Comparison of ENCODE assay signal across 23 cellular contexts in genomic region chr1:156422602-156423091, GRCh38. TPM values are rescaled to one million over a fixed set of nuclear protein-coding genes. Genes with fewer than 3 reads are reported as not detected.
A peak's percentile ranks its signal among the peaks of the same experiment; 100 is the strongest.
DNase-seq lines count a peak whose midpoint lies in the region; ATAC-seq and TF ChIP-seq lines count a peak whose summit lies in the region.
"Had no signal": no experiment of that assay in that cellular context is flagged by ENCODE, and none has a peak within 500 bp of the region (broad histone marks: within the 10 kb centered on the region; RNA-seq: fewer than 3 reads in every experiment).

No MANE protein-coding gene starts in this region.

- H3K27ac ChIP-seq in body of pancreas, result peak overlapping the region in 2 of 4 donors; percentile 27 to 31
- no peak overlapping the region for H3K27ac ChIP-seq in stomach
- H3K27ac ChIP-seq: ascending aorta, gastroesophageal sphincter had no signal

- no peaks in the 10 kb centered on the region for H3K36me3 ChIP-seq in body of pancreas (replicated peaks in 1 of 2; ENCODE audit: insufficient read depth in 1 of 2, low read depth in 2 of 2)
- H3K36me3 ChIP-seq in stomach, result no peaks in the 10 kb centered on the region
- H3K36me3 ChIP-seq: ascending aorta, gastroesophageal sphincter had no signal

- TF ChIP-seq CTCF in body of pancreas (IDR thresholded peaks at IDR 0.05) (no peak), stomach (IDR thresholded peaks at IDR 0.05) (no peak)

- peaks cover 0 to 3% (median 0%) of the 10 kb centered on the region in 6 donors for H3K9me3 Mint-ChIP-seq in immature natural killer cell
- H3K9me3 Mint-ChIP-seq: activated CD4-positive, alpha-beta T cell treated with anti-CD3 and anti-CD28 coated beads, Interleukin-2, amount 10 ng/mL, durations not matched to agents 7 days and 5 days had no signal

- H3K4me3 Mint-ChIP-seq in immature natural killer cell, result peak overlapping the region; percentile 16 to 86 (median 76)

- H3K27me3 Mint-ChIP-seq in immature natural killer cell (ENCODE audit: low read depth in 3 of 3), result peaks cover 16 to 36% (median 34%) of the 10 kb centered on the region in 3 donors

- H3K4me1 ChIP-seq in body of pancreas (peaks cover 31% of the 10 kb centered on the region), stomach (peaks cover 25 to 32% (median 28%) of the 10 kb centered on the region in 4 donors)

- ATAC-seq in body of pancreas (peak; percentile 68), HG03175 (IDR thresholded peaks at IDR 0.05; ENCODE audit: unreplicated experiment) (no peak), GM21367 (IDR thresholded peaks at IDR 0.05; ENCODE audit: unreplicated experiment) (no peak)
- ATAC-seq: gastroesophageal sphincter had no signal

- DNase-seq in HPDE6-E6E7 (ENCODE audit: extremely low spot score) (peak; percentile 56), body of pancreas (peak; percentile 40 to 66 (median 46)), immature natural killer cell (no peak), stomach (peak; percentile 33)
- no peak for DNase-seq in activated effector memory CD4-positive, alpha-beta T cell treated with Interleukin-2 at 50 U/mL for 16 hours
- DNase-seq: activated CD4-positive, alpha-beta T cell treated with anti-CD3 and anti-CD28 coated beads, Interleukin-2, amount 10 ng/mL, durations not matched to agents 7 days and 5 days; activated CD8-positive, alpha-beta memory T cell treated with anti-CD3 and anti-CD28 coated beads, Interleukin-2, amount 50 U/mL, for 48 hours; activated naive CD4-positive, alpha-beta T cell; cortex of kidney; MM.1S; NCI-H187 treated with DMSO at 0.1 percent for 48 hours; NCI-H446; NK-92 treated with Interleukin-12 subunit alpha and Interleukin-12 subunit beta, amount 100 ng/mL, for 24 hours; RPMI8226; stimulated activated CD4-positive, alpha-beta T cell treated with anti-CD3 and anti-CD28 coated beads, Interleukin-4, amount 100 ng/mL, for 24 hours had no signal

- peak overlapping the region in 1 of 6 donors; percentile 33 for H3K27ac Mint-ChIP-seq in immature natural killer cell
- H3K27ac Mint-ChIP-seq: progenitor cell of endocrine pancreas had no signal

- H3K4me3 ChIP-seq in body of pancreas (no peak overlapping the region), stomach (no peak overlapping the region)
- H3K4me3 ChIP-seq: lung had no signal

- TF ChIP-seq POLR2A in body of pancreas (IDR thresholded peaks at IDR 0.05), result no peak
- no peak for TF ChIP-seq POLR2A in stomach (IDR thresholded peaks at IDR 0.05)

- H3K9me3 ChIP-seq in body of pancreas (no peaks in the 10 kb centered on the region), stomach (no peaks in the 10 kb centered on the region)
- H3K9me3 ChIP-seq: ascending aorta, gastroesophageal sphincter had no signal

- H3K27me3 ChIP-seq in body of pancreas (peaks cover 0 to 38% of the 10 kb centered on the region in 2 donors), stomach (peaks cover 12 to 100% (median 84%) of the 10 kb centered on the region in 3 donors)

- TF ChIP-seq EP300 in stomach (IDR thresholded peaks at IDR 0.05), result no peak

- 19 to 20% methylated on average over 9 to 15 of the region's 15 CpGs for WGBS in body of pancreas, 2 donors
- 9 to 19% (median 13%) methylated on average over 15 of the region's 15 CpGs for WGBS in stomach, 5 donors

- peaks cover 0 to 5% (median 0%) of the 10 kb centered on the region in 3 donors for H3K36me3 Mint-ChIP-seq in immature natural killer cell

- intact Hi-C loops in body of pancreas (cut with DNase I) (no loop called here), stomach (cut with DNase I; ENCODE audit: low total_unique reads) (no loop called here)

- peaks cover 22 to 31% of the 10 kb centered on the region in 2 donors for H3K4me1 Mint-ChIP-seq in immature natural killer cell

RNA-seq across cellular contexts. Expression of gene RHBG, which starts 53.6 kb away (rescaled TPM):
- 1 to 10 TPM in 1 of 2 donors, not detected in 1; 3.3 TPM for total RNA-seq in body of pancreas
- polyA plus RNA-seq in immature natural killer cell, result not detected
- not detected for total RNA-seq in stomach
- polyA plus RNA-seq in stomach, result under 1 TPM in 1 of 3 donors, not detected in 2; 0.70 TPM
- total RNA-seq: activated CD4-positive, alpha-beta T cell treated with anti-CD3 and anti-CD28 coated beads, Interleukin-2, amount 10 ng/mL, durations not matched to agents 7 days and 5 days; ascending aorta; gastroesophageal sphincter; smooth muscle cell; subcutaneous adipose tissue had no signal
- polyA plus RNA-seq: lung, smooth muscle cell had no signal

Comparison
In these comparisons a context has a peak if more than half of its experiments do, and no peak if none do; other contexts are left out.
1. DNase-seq: peak in HPDE6-E6E7 (single experiment), body of pancreas (4 of 4) and stomach (single experiment); none in immature natural killer cell (0 of 3) and activated effector memory CD4-positive, alpha-beta T cell treated with Interleukin-2 at 50 U/mL for 16 hours (single experiment).